Comparison of ENCODE assay signal across 26 cellular contexts in genomic region chr7:52269669-52270068, GRCh38.
"Had no signal": no experiment of that assay in that cellular context is flagged by ENCODE, and none has a peak within 500 bp of the region (broad histone marks: within the 10 kb centered on the region; RNA-seq: fewer than 3 reads in every experiment).

No MANE protein-coding gene starts in this region.

- DNase-seq: hippocampal formation; immature natural killer cell; kidney; left ventricle myocardium inferior; mesendoderm; naive B cell; natural killer cell; nephron progenitor cell; occipital lobe; psoas muscle; retina; spleen; stimulated activated CD4-positive, alpha-beta T cell treated with anti-CD3 and anti-CD28 coated beads, Interleukin-4, amount 100 ng/mL, for 24 hours; stimulated activated naive CD4-positive, alpha-beta T cell; tibial artery; trophoblast cell; upper lobe of right lung had no signal

- H3K4me2 ChIP-seq: neural progenitor cell had no signal

- H3K36me3 ChIP-seq: left ventricle myocardium inferior, neural progenitor cell, neutrophil, spleen, suprapubic skin, thoracic aorta, tibial artery, upper lobe of right lung had no signal

- H3K9ac ChIP-seq: neural progenitor cell, parathyroid adenoma had no signal

- H3K4me3 ChIP-seq: left ventricle myocardium inferior, lung, neural progenitor cell, psoas muscle, skin epidermis, spleen, suprapubic skin, thoracic aorta, tibial artery, upper lobe of right lung had no signal

- H3K27ac ChIP-seq: left ventricle myocardium inferior, neural progenitor cell, neutrophil, parathyroid adenoma, psoas muscle, skin epidermis, spleen, suprapubic skin, thoracic aorta, tibial artery, upper lobe of right lung had no signal

- H3K27me3 ChIP-seq: neural progenitor cell, neutrophil, spleen, suprapubic skin, tibial artery, upper lobe of right lung had no signal

- H3K9me3 ChIP-seq: neutrophil, psoas muscle, thoracic aorta, tibial artery, upper lobe of right lung had no signal

- H3K4me1 ChIP-seq: left ventricle myocardium inferior, neural progenitor cell, parathyroid adenoma, psoas muscle, spleen, suprapubic skin, tibial artery, upper lobe of right lung had no signal

- H3K79me2 ChIP-seq: parathyroid adenoma had no signal

- ATAC-seq: natural killer cell; psoas muscle; sciatic nerve; stimulated activated effector memory CD8-positive, alpha-beta T cell treated with anti-CD3 and anti-CD28 coated beads, Interleukin-12 subunit alpha, Interleukin-12 subunit beta, amount 100 ng/mL, for 72 hours; upper lobe of right lung had no signal
